In genomic region chr4:74005528-74005927, GRCh38 we compare ENCODE assay signal across 1 cellular context.
TF ChIP-seq lines count a peak whose summit lies in the region.

No MANE protein-coding gene starts in this region.

TF ChIP-seq in HepG2, 621 proteins besides CTCF, POLR2A, EP300 and RAD21 (continued from another document):
- TF ChIP-seq RNF219 (CRISPR knock-in tag; IDR thresholded peaks at IDR 0.05) (no peak), TAF15 (IDR thresholded peaks at IDR 0.05; ENCODE audit: low read depth, low read length, poor library complexity, severe bottlenecking) (no peak), TRAFD1 (CRISPR knock-in tag; IDR thresholded peaks at IDR 0.05; ENCODE audit: borderline replicate concordance) (no peak), TOE1 (CRISPR knock-in tag; IDR thresholded peaks at IDR 0.05) (no peak), MAFF (IDR thresholded peaks at IDR 0.05; ENCODE audit: low read depth, low read length) (no peak), RARA (CRISPR knock-in tag; IDR thresholded peaks at IDR 0.05) (peak; percentile 59), KDM6A (CRISPR knock-in tag; IDR thresholded peaks at IDR 0.05; ENCODE audit: low read depth) (no peak), SMAD1 (CRISPR knock-in tag; IDR thresholded peaks at IDR 0.05; ENCODE audit: borderline replicate concordance, low read depth) (no peak), NFE2 (CRISPR knock-in tag; IDR thresholded peaks at IDR 0.05) (no peak), PBX3 (CRISPR knock-in tag; IDR thresholded peaks at IDR 0.05; ENCODE audit: borderline replicate concordance) (no peak), MBNL3 (CRISPR knock-in tag; conservative IDR thresholded peaks at IDR 0.05) (no peak), ZNF788 (CRISPR knock-in tag; IDR thresholded peaks at IDR 0.05; ENCODE audit: borderline replicate concordance) (no peak), SNAPC5 (CRISPR knock-in tag; IDR thresholded peaks at IDR 0.05; ENCODE audit: borderline replicate concordance) (no peak), CREB3 (CRISPR knock-in tag; IDR thresholded peaks at IDR 0.05) (no peak), RFX3 (CRISPR knock-in tag; IDR thresholded peaks at IDR 0.05) (no peak)
TF ChIP-seq in HepG2: peak in this region for 54.
